In the genomic region with DNA sequence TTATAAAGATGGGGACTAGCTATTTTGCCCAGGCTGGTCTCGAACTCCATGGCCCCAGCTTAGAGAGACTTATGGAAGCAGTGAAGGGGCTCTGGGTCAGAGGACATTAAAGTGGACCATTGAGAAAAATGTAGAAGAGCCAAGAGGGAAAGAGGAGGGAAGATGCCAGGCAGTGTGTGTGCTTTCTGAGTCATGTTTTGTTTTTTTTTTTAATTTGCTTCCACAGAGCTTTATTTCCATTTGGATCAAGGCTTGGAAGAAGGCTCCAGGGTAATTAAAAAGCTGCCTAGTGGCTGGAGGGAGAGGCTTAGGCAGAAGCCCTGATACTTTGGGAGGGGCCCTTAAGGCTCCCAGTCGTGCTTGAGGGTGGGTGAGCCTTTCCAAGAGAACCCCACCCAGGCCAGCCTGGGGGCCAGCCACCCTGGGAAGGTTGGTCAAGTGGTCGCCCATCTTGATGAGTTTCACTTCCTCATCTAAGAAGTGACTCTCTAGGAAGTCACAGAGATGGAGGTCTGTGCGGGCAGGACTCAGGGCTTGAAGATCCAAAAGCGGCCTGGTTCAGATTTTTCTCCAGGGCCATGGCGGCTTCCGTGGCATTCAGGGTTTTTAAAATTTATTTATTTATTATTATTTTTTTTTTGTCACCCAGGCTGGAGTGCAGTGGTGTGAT, we compare ENCODE assay signal across 30 cellular contexts. TPM values are rescaled to one million over a fixed set of nuclear protein-coding genes. Genes with fewer than 3 reads are reported as not detected.
DNase-seq lines count a peak whose midpoint lies in the region; ATAC-seq and TF ChIP-seq lines count a peak whose summit lies in the region.
"Had no signal": no experiment of that assay in that cellular context is flagged by ENCODE, and none has a peak within 500 bp of the region (broad histone marks: within the 10 kb centered on the region; RNA-seq: fewer than 3 reads in every experiment).

No MANE protein-coding gene starts in this region.

- no peak overlapping the region for H4K91ac ChIP-seq in neuronal stem cell (ENCODE audit: low read depth, low read length, poor library complexity)

- H2AK5ac ChIP-seq in neuronal stem cell (ENCODE audit: low read depth, low read length) = peak overlapping the region; percentile 56

- H2BK15ac ChIP-seq in neuronal stem cell (ENCODE audit: low read length) = no peak overlapping the region

- H2BK120ac ChIP-seq in neuronal stem cell (ENCODE audit: low read depth, low read length) = no peak overlapping the region

- TF ChIP-seq CTCF in 22Rv1 (IDR thresholded peaks at IDR 0.05) (no peak), RWPE2 (IDR thresholded peaks at IDR 0.05; ENCODE audit: poor library complexity, severe bottlenecking) (no peak)

- H3K27ac ChIP-seq in 22Rv1 (peak overlapping the region; percentile 19; the same call in 1 of the 2 replicates), RWPE2 (ENCODE audit: poor library complexity, severe bottlenecking) (no peak overlapping the region), neuronal stem cell (replicated peaks; ENCODE audit: low read length) (no peak overlapping the region)
- H3K27ac ChIP-seq: body of pancreas had no signal

- no peak overlapping the region for H3K14ac ChIP-seq in neuronal stem cell (ENCODE audit: low read length)

- peaks cover 7% of the 10 kb centered on the region for H3K79me1 ChIP-seq in neuronal stem cell (ENCODE audit: low read depth, low read length)

- ATAC-seq in RWPE2 (ENCODE audit: low read depth) = no peak
- ATAC-seq in GM21526 (IDR thresholded peaks at IDR 0.05; ENCODE audit: low FRiP score, unreplicated experiment) = no peak
- ATAC-seq in HG03159 (IDR thresholded peaks at IDR 0.05; ENCODE audit: unreplicated experiment) = no peak
- ATAC-seq: body of pancreas had no signal

- H3K9me3 ChIP-seq in RWPE2 (ENCODE audit: severe bottlenecking) = no peaks in the 10 kb centered on the region
- no peaks in the 10 kb centered on the region for H3K9me3 ChIP-seq in neuronal stem cell (replicated peaks in 1 of 2; ENCODE audit: control insufficient read depth in 2 of 2, insufficient read depth in 1 of 2, low read depth in 1 of 2, low read length in 2 of 2)
- H3K9me3 ChIP-seq: adrenal gland, body of pancreas, HAP-1 had no signal

- no peak overlapping the region for H3K18ac ChIP-seq in neuronal stem cell (ENCODE audit: low read length)

- no peak overlapping the region for H2BK5ac ChIP-seq in neuronal stem cell (ENCODE audit: low read length)

- H3K36me3 ChIP-seq in RWPE2 (ENCODE audit: low read depth) = 0 out of 2 replicates have a peak, but pooled peaks cover 2% of the 10 kb centered on the region
- peaks cover 0 to 1% of the 10 kb centered on the region in 2 donors for H3K36me3 ChIP-seq in neuronal stem cell (replicated peaks in 1 of 2; ENCODE audit: control insufficient read depth in 2 of 2, insufficient read depth in 2 of 2, low read length in 2 of 2)
- H3K36me3 ChIP-seq: adrenal gland had no signal

- no peak overlapping the region for H3K4me2 ChIP-seq in neuronal stem cell (ENCODE audit: insufficient read depth, low read length, poor library complexity, severe bottlenecking)

- H3K4ac ChIP-seq in neuronal stem cell (ENCODE audit: low read length) = no peak overlapping the region

- H3K27me3 ChIP-seq in RWPE2 (ENCODE audit: insufficient read depth, poor library complexity, severe bottlenecking) = no peaks in the 10 kb centered on the region
- H3K27me3 ChIP-seq in neuronal stem cell (ENCODE audit: control insufficient read depth in 3 of 3, insufficient read depth in 3 of 3, low read depth in 1 of 3, low read length in 3 of 3) = peaks cover 0 to 19% (median 0%) of the 10 kb centered on the region in 3 experiments
- H3K27me3 ChIP-seq: adrenal gland, body of pancreas had no signal

- DNase-seq in M059J (ENCODE audit: low read depth) (peak; percentile 56), RWPE2 (ENCODE audit: low spot score) (peak; percentile 72), neuronal stem cell (ENCODE audit: low spot score) (no peak), NCI-H1417 (lab: John Stamatoyannopoulos, UW) (no peak), DMS 273 (lab: John Stamatoyannopoulos, UW; ENCODE audit: unreplicated experiment) (no peak)
- DNase-seq: activated CD4-positive, alpha-beta T cell treated with anti-CD3 and anti-CD28 coated beads, Interleukin-2, amount 10 ng/mL, durations not matched to agents 7 days and 5 days; activated naive CD4-positive, alpha-beta T cell treated with anti-CD3 and anti-CD28 coated beads for 36 hours; body of pancreas; cerebellar nuclear complex; DMS153; hypothalamus; immature natural killer cell; KBM-7; mesendoderm; MM.1S; NCI-H1694; NCI-H510A; nucleus accumbens; SHP77 treated with DMSO at 0.1 percent for 48 hours; stimulated activated CD4-positive, alpha-beta T cell treated with anti-CD3 and anti-CD28 coated beads, Interleukin-2, amount 100 ng/mL, for 48 hours had no signal

- no peak overlapping the region for H4K8ac ChIP-seq in neuronal stem cell (ENCODE audit: low read depth, low read length)

- H3K23ac ChIP-seq in neuronal stem cell (ENCODE audit: low read depth, low read length, poor library complexity) = no peak overlapping the region

- H3K4me1 ChIP-seq in RWPE2 (ENCODE audit: insufficient read depth, poor library complexity, severe bottlenecking) (peaks cover 10% of the 10 kb centered on the region), neuronal stem cell (ENCODE audit: control insufficient read depth in 2 of 2, insufficient read depth in 1 of 2, low read depth in 1 of 2, low read length in 2 of 2) (peaks cover 7% of the 10 kb centered on the region in 2 donors)

- H3K4me3 ChIP-seq in RWPE2 (ENCODE audit: severe bottlenecking) (no peak overlapping the region), neuronal stem cell (ENCODE audit: low read length in 2 of 2) (no peak overlapping the region)
- H3K4me3 ChIP-seq: adrenal gland, body of pancreas, HAP-1 had no signal

- no CpG with 5 or more reads among the region's 7 CpGs for WGBS in neuronal stem cell (ENCODE audit: extremely low coverage in 2 of 2, insufficient read length in 2 of 2, insufficient replicate concordance in 1 of 2), 2 donors

- H2AFZ ChIP-seq in neuronal stem cell (ENCODE audit: low read length) = no peak overlapping the region

- no peak overlapping the region for H3K9ac ChIP-seq in neuronal stem cell (ENCODE audit: low read depth, low read length, poor library complexity)

- peak overlapping the region; percentile 22 for H2BK12ac ChIP-seq in neuronal stem cell (ENCODE audit: low read length)

RNA-seq across cellular contexts. Expression of gene ZNF335, which starts 3.0 kb away (rescaled TPM):
- 8.4 and 13.0 TPM in 2 replicates for total RNA-seq in M059J (2014; rRNA removed; shearing (Covaris generic))
- 7.3 TPM for polyA plus RNA-seq in neuronal stem cell (2013, experiment 1 of 2)
- polyA plus RNA-seq in neuronal stem cell (2013, experiment 2 of 2) = 7.1 TPM

RNA-seq across cellular contexts. Expression of gene MMP9, which starts 33.7 kb away (rescaled TPM):
- total RNA-seq in M059J (2014; rRNA removed; shearing (Covaris generic)) = 1.5 and 2.3 TPM in 2 replicates
- polyA plus RNA-seq in neuronal stem cell (2013, experiment 1 of 2) = 0.18 TPM
- 0.18 TPM for polyA plus RNA-seq in neuronal stem cell (2013, experiment 2 of 2)
- total RNA-seq: activated CD4-positive, alpha-beta T cell treated with anti-CD3 and anti-CD28 coated beads, Interleukin-2, amount 10 ng/mL, durations not matched to agents 7 days and 5 days; activated naive CD4-positive, alpha-beta T cell treated with anti-CD3 and anti-CD28 coated beads for 36 hours; endothelial cell of umbilical vein; G401; myocyte had no signal
- polyA plus RNA-seq: endothelial cell of umbilical vein had no signal

RNA-seq across cellular contexts. Expression of gene PCIF1, which starts 40.5 kb away (rescaled TPM):
- 11.1 and 14.5 TPM in 2 replicates for total RNA-seq in M059J (2014; rRNA removed; shearing (Covaris generic))
- 39.1 TPM for polyA plus RNA-seq in neuronal stem cell (2013, experiment 1 of 2)
- polyA plus RNA-seq in neuronal stem cell (2013, experiment 2 of 2) = 39.1 TPM

RNA-seq across cellular contexts. Expression of gene SLC12A5, which starts 54.0 kb away (rescaled TPM):
- total RNA-seq in M059J (2014; rRNA removed; shearing (Covaris generic)) = 0.37 and 1.8 TPM in 2 replicates
- 8.5 TPM for polyA plus RNA-seq in neuronal stem cell (2013, experiment 1 of 2)
- 6.5 TPM for polyA plus RNA-seq in neuronal stem cell (2013, experiment 2 of 2)
- total RNA-seq: activated naive CD4-positive, alpha-beta T cell treated with anti-CD3 and anti-CD28 coated beads for 36 hours; body of pancreas; myocyte; subcutaneous adipose tissue; ureter had no signal

Comparison
In these comparisons a context has a peak if more than half of its experiments do, and no peak if none do; other contexts are left out.
1. DNase-seq: peak in M059J (single experiment) and RWPE2 (single experiment); none in neuronal stem cell (single experiment), NCI-H1417 (0 of 3) and DMS 273 (single experiment).